Comparison of ENCODE assay signal across 21 cellular contexts in the genomic region with DNA sequence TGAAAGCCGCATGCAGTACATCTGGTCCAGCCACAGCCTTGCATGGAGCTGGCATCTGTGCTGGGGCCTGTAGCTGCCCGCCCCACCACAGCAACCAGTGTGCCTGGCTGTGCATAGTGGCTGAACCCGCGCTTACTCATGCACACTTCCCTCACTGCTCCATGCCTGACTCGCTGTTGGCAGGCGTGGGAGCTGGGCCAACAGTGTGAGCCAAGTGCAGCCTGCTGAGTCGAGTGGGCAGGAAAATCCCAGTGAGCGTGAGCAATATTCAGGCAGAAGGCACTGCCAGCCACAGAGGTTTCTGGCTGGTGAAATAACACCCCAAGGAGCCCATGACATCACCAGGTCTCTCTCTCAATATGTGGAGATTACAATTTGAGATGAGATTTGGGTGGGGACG.
A peak's percentile ranks its signal among the peaks of the same experiment; 100 is the strongest.
DNase-seq lines count a peak whose midpoint lies in the region; ATAC-seq and TF ChIP-seq lines count a peak whose summit lies in the region.
"Had no signal": no experiment of that assay in that cellular context is flagged by ENCODE, and none has a peak within 500 bp of the region (broad histone marks: within the 10 kb centered on the region; RNA-seq: fewer than 3 reads in every experiment).

No MANE protein-coding gene starts in this region.

- in situ Hi-C loops in mammary epithelial cell (cut with MboI; ENCODE audit: low sequenced_read_pairs in 2 of 2), result no loop called here

- no peak overlapping the region for H3K4me3 ChIP-seq in mammary epithelial cell (replicated peaks in 1 of 3; ENCODE audit: insufficient read depth in 1 of 3, low read depth in 2 of 3, low read length in 3 of 3)
- H3K4me3 ChIP-seq: sigmoid colon had no signal

- H3K79me2 ChIP-seq in mammary epithelial cell (ENCODE audit: insufficient read depth, low read length), result no peaks in the 10 kb centered on the region

- TF ChIP-seq CTCF in mammary epithelial cell (conservative IDR thresholded peaks at IDR 0.05 in 1 of 2, IDR thresholded peaks at IDR 0.05 in 1 of 2; ENCODE audit: extremely low read depth in 1 of 2, insufficient read depth in 1 of 2, low read depth in 1 of 2, low read length in 2 of 2), result no peak

- WGBS in mammary epithelial cell (ENCODE audit: low coverage, missing lambda C conversion rate), result 39% methylated on average over 9 of the region's 9 CpGs

- H4K20me1 ChIP-seq in mammary epithelial cell (ENCODE audit: insufficient read depth, low read length), result no peaks in the 10 kb centered on the region

- no peaks in the 10 kb centered on the region for H3K9me3 ChIP-seq in mammary epithelial cell (replicated peaks; ENCODE audit: insufficient read depth, low read length)
- H3K9me3 ChIP-seq: Caco-2, sigmoid colon had no signal

- no peaks in the 10 kb centered on the region for H3K36me3 ChIP-seq in mammary epithelial cell (ENCODE audit: insufficient read depth, low read length)
- H3K36me3 ChIP-seq: sigmoid colon had no signal

- no peaks in the 10 kb centered on the region for H3K27me3 ChIP-seq in mammary epithelial cell (ENCODE audit: insufficient read depth, low read length)
- H3K27me3 ChIP-seq: sigmoid colon had no signal

- CTCF ChIA-PET in mammary epithelial cell (lab: Charles Lee; ENCODE audit: low non-redundant PET), result no interaction called here

- H2AFZ ChIP-seq in mammary epithelial cell (ENCODE audit: low read depth, low read length), result no peak overlapping the region

- ATAC-seq in GM21360 (IDR thresholded peaks at IDR 0.05; ENCODE audit: unreplicated experiment), result no peak
- ATAC-seq in GM21619 (IDR thresholded peaks at IDR 0.05; ENCODE audit: unreplicated experiment), result no peak
- ATAC-seq: left ventricle myocardium superior had no signal

- H3K27ac ChIP-seq in mammary epithelial cell (ENCODE audit: insufficient read depth, low read depth, low read length), result no peak overlapping the region
- H3K27ac ChIP-seq: KMS-11, sigmoid colon had no signal

- DNase-seq in Daoy (ENCODE audit: low read depth), result peak; percentile 58
- DNase-seq in NCI-H1694 treated with DMSO at 0.1 percent for 48 hours (lab: John Stamatoyannopoulos, UW), result peak; percentile 43
- DNase-seq in mammary epithelial cell, result peak; percentile 72
- DNase-seq in renal cortical epithelial cell (ENCODE audit: low read depth), result peak; percentile 47
- no peak for DNase-seq in NCI-H774 (lab: John Stamatoyannopoulos, UW)
- no peak for DNase-seq in NCI-H1436 (lab: John Stamatoyannopoulos, UW)
- DNase-seq: activated CD4-positive, alpha-beta T cell treated with anti-CD3 and anti-CD28 coated beads for 4 hours; aorta; Caco-2; foreskin melanocyte; H7; left ventricle myocardium superior; NCI-H146; NCI-H510A treated with DMSO at 0.1 percent for 48 hours; occipital lobe; sigmoid colon; stimulated activated CD4-positive, alpha-beta T cell treated with anti-CD3 and anti-CD28 coated beads, Interleukin-1b, Interleukin-23, amount 100 ng/mL, for 48 hours; T-helper 9 cell had no signal

- intact Hi-C loops in mammary epithelial cell (cut with micrococcal nuclease), result no loop called here

- no TSS peak for BruUV-seq in mammary epithelial cell (replicated peaks; lab: Mats Ljungman, UMichigan)

- dilution Hi-C loops in mammary epithelial cell (cut with HindIII; ENCODE audit: low sequenced_read_pairs), result no loop called here

- H3K9ac ChIP-seq in mammary epithelial cell (ENCODE audit: insufficient read depth, low read length), result no peak overlapping the region
- H3K9ac ChIP-seq: KMS-11 had no signal

- no peaks in the 10 kb centered on the region for H3K4me1 ChIP-seq in mammary epithelial cell (ENCODE audit: insufficient read depth, low read length)
- H3K4me1 ChIP-seq: Caco-2, sigmoid colon had no signal

- no peak overlapping the region for H3K4me2 ChIP-seq in mammary epithelial cell (ENCODE audit: insufficient read depth, low read depth, low read length)
- H3K4me2 ChIP-seq: KMS-11 had no signal

Comparison
In these comparisons a context has a peak if more than half of its experiments do, and no peak if none do; other contexts are left out.
1. DNase-seq: peak in Daoy (single experiment), NCI-H1694 treated with DMSO at 0.1 percent for 48 hours (single experiment), mammary epithelial cell (single experiment) and renal cortical epithelial cell (single experiment); none in NCI-H774 (single experiment) and NCI-H1436 (single experiment).